Comparison of ENCODE assay signal across 1 cellular context in the genomic region with DNA sequence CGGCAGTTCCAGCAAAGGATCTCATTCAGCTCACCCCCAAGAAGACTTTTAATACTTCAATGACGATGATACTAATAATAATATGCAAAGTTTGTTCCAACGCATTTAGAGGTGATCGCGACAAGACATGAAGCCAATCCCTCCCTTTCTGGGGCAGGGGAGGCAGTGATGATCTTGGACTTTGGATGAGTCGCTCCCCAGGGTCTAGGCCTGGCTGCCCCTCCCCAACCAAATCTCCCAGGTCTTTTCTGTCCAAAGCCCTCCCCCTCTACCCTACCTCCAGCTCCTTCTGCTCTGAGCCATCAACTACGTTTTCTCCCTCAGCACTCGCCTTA.
TF ChIP-seq lines count a peak whose summit lies in the region.

No MANE protein-coding gene starts in this region.

TF ChIP-seq in GM12878, 131 proteins besides CTCF, POLR2A, EP300 and RAD21:
- TF ChIP-seq PRDM15 (CRISPR knock-in tag; IDR thresholded peaks at IDR 0.05) (no peak), SMARCA5 (IDR thresholded peaks at IDR 0.05) (0 out of 2 replicates have a peak, but pooled peaks have one; percentile 49), EZH2 (IDR thresholded peaks at IDR 0.05; ENCODE audit: borderline replicate concordance, control insufficient read depth, low read depth, low read length) (peak; percentile 67; the same call in 1 of the 2 replicates)
